Comparison of ENCODE assay signal across 15 cellular contexts in the genomic region with DNA sequence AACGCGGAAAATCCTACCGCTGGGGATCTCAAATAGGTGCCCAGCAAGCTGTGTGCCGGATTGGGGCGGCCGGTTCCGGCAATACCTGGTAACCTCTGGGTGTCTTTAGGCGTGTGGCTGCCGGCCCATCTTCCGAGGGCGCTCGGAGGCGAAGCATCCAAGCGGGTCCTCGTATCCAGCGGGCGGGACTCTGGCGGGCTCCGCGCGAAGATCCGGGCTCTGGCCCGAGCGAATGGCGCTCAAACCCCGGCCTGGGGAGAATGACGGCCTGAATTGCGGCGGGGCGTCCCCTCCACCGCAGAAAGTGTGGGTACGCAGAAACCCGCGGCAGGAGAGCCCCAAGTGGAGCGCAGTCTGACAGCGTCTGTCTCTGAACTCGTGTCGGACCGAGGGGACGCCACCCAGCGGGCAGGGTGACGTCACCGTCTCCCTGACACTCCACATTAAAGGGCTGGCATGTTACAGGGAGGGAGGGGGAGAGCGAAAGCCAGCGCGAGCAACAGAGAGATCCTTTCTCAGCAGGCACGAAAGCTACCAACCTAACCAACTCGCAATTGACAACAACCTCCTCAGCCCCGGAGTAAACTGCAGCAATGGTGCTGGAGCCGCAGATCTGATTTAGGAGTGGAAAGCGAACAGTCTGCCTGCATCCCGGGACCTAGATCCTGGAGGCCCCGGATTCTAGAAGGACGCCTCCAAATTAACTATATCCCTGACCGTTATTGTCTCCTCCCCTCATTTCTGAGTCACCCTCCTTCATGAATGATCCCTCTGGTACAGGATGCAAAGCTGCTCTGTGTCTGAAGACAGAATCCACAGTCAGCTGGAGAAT. TPM values are rescaled to one million over a fixed set of nuclear protein-coding genes. Genes with fewer than 3 reads are reported as not detected.
DNase-seq lines count a peak whose midpoint lies in the region; ATAC-seq and TF ChIP-seq lines count a peak whose summit lies in the region.
"Had no signal": no experiment of that assay in that cellular context is flagged by ENCODE, and none has a peak within 500 bp of the region (broad histone marks: within the 10 kb centered on the region; RNA-seq: fewer than 3 reads in every experiment).

A gene with protein sequence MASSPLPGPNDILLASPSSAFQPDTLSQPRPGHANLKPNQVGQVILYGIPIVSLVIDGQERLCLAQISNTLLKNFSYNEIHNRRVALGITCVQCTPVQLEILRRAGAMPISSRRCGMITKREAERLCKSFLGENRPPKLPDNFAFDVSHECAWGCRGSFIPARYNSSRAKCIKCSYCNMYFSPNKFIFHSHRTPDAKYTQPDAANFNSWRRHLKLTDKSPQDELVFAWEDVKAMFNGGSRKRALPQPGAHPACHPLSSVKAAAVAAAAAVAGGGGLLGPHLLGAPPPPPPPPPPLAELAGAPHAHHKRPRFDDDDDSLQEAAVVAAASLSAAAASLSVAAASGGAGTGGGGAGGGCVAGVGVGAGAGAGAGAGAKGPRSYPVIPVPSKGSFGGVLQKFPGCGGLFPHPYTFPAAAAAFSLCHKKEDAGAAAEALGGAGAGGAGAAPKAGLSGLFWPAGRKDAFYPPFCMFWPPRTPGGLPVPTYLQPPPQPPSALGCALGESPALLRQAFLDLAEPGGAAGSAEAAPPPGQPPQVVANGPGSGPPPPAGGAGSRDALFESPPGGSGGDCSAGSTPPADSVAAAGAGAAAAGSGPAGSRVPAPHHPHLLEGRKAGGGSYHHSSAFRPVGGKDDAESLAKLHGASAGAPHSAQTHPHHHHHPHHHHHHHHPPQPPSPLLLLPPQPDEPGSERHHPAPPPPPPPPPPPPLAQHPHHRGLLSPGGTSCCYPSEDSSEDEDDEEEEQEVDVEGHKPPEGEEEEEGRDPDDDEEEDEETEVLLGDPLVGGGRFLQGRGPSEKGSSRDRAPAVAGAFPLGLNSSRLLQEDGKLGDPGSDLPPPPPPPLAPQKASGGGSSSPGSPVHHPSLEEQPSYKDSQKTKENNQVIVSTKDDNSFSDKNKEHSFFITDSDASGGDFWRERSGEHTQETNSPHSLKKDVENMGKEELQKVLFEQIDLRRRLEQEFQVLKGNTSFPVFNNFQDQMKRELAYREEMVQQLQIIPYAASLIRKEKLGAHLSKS (minus strand): TSS at position 372 of the 832 bp plus-strand sequence. CDS start 2,477 bp downstream, outside the sequence.

- H3K9me3 Mint-ChIP-seq in activated naive CD8-positive, alpha-beta T cell treated with anti-CD3 and anti-CD28 coated beads, Interleukin-2, amount 50 U/mL, for 24 hours, result peaks cover 3% of the 10 kb centered on the region
- H3K9me3 Mint-ChIP-seq in nephron progenitor cell, result peaks cover 7% of the 10 kb centered on the region
- H3K9me3 Mint-ChIP-seq in activated T-helper 17 cell treated with anti-CD3 and anti-CD28 coated beads, Interleukin-2, amount 50 U/mL, for 72 hours, result peaks cover 4% of the 10 kb centered on the region

- H3K4me1 Mint-ChIP-seq in activated naive CD8-positive, alpha-beta T cell treated with anti-CD3 and anti-CD28 coated beads, Interleukin-2, amount 50 U/mL, for 24 hours, result peaks cover 6% of the 10 kb centered on the region
- no peaks in the 10 kb centered on the region for H3K4me1 Mint-ChIP-seq in nephron progenitor cell
- no peaks in the 10 kb centered on the region for H3K4me1 Mint-ChIP-seq in activated T-helper 17 cell treated with anti-CD3 and anti-CD28 coated beads, Interleukin-2, amount 50 U/mL, for 72 hours

- ATAC-seq in activated naive CD8-positive, alpha-beta T cell treated with anti-CD3 and anti-CD28 coated beads, Interleukin-2, amount 50 U/mL, for 24 hours, result peak; percentile 33
- ATAC-seq in HG03095 (IDR thresholded peaks at IDR 0.05; ENCODE audit: unreplicated experiment), result no peak
- ATAC-seq in activated T-helper 17 cell treated with anti-CD3 and anti-CD28 coated beads, Interleukin-2, amount 50 U/mL, for 72 hours (replicated peaks), result no peak
- ATAC-seq: lower lobe of right lung had no signal

- H3K27me3 Mint-ChIP-seq in activated naive CD8-positive, alpha-beta T cell treated with anti-CD3 and anti-CD28 coated beads, Interleukin-2, amount 50 U/mL, for 24 hours, result peaks cover 75% of the 10 kb centered on the region
- H3K27me3 Mint-ChIP-seq in nephron progenitor cell (ENCODE audit: low read depth, poor library complexity), result peaks cover 91% of the 10 kb centered on the region
- peaks cover 65% of the 10 kb centered on the region for H3K27me3 Mint-ChIP-seq in activated T-helper 17 cell treated with anti-CD3 and anti-CD28 coated beads, Interleukin-2, amount 50 U/mL, for 72 hours

- peak; percentile 30 for DNase-seq in NCI-H1105 treated with DMSO at 0.1 percent for 48 hours (lab: John Stamatoyannopoulos, UW)
- no peak for DNase-seq in NCI-H1105 (lab: John Stamatoyannopoulos, UW)
- peak; percentile 62 for DNase-seq in D341Med (ENCODE audit: low spot score)
- DNase-seq in activated naive CD8-positive, alpha-beta T cell treated with anti-CD3 and anti-CD28 coated beads, Interleukin-2, amount 50 U/mL, for 24 hours, result peak; percentile 28
- peak; percentile 45 for DNase-seq in nephron progenitor cell
- no peak for DNase-seq in NCI-H1417 treated with DMSO at 0.1 percent for 48 hours (lab: John Stamatoyannopoulos, UW)
- DNase-seq: effector CD4-positive, alpha-beta T cell; Kasumi-1; lower lobe of right lung; NCI-H526 treated with DMSO at 0.1 percent for 48 hours; testis had no signal

- H3K36me3 Mint-ChIP-seq in activated naive CD8-positive, alpha-beta T cell treated with anti-CD3 and anti-CD28 coated beads, Interleukin-2, amount 50 U/mL, for 24 hours (ENCODE audit: low read depth), result peaks cover 5% of the 10 kb centered on the region
- H3K36me3 Mint-ChIP-seq in nephron progenitor cell (ENCODE audit: low read depth), result no peaks in the 10 kb centered on the region
- H3K36me3 Mint-ChIP-seq in activated T-helper 17 cell treated with anti-CD3 and anti-CD28 coated beads, Interleukin-2, amount 50 U/mL, for 72 hours (ENCODE audit: low read depth), result peaks cover 6% of the 10 kb centered on the region

- no peak within 1 kb of the TSS for H3K27ac Mint-ChIP-seq in activated naive CD8-positive, alpha-beta T cell treated with anti-CD3 and anti-CD28 coated beads, Interleukin-2, amount 50 U/mL, for 24 hours
- no peak within 1 kb of the TSS for H3K27ac Mint-ChIP-seq in nephron progenitor cell
- no peak within 1 kb of the TSS for H3K27ac Mint-ChIP-seq in activated T-helper 17 cell treated with anti-CD3 and anti-CD28 coated beads, Interleukin-2, amount 50 U/mL, for 72 hours

- no peak within 1 kb of the TSS for H3K4me3 Mint-ChIP-seq in activated naive CD8-positive, alpha-beta T cell treated with anti-CD3 and anti-CD28 coated beads, Interleukin-2, amount 50 U/mL, for 24 hours
- peak within 1 kb of the TSS; percentile 65 for H3K4me3 Mint-ChIP-seq in nephron progenitor cell
- no peak within 1 kb of the TSS for H3K4me3 Mint-ChIP-seq in activated T-helper 17 cell treated with anti-CD3 and anti-CD28 coated beads, Interleukin-2, amount 50 U/mL, for 72 hours

- TF ChIP-seq CTCF in nephron progenitor cell (IDR thresholded peaks at IDR 0.05), result no peak

RNA-seq across cellular contexts. Expression of the gene that starts here (rescaled TPM):
- total RNA-seq in activated T-helper 17 cell treated with anti-CD3 and anti-CD28 coated beads, Interleukin-2, amount 50 U/mL, for 72 hours, result not detected
- total RNA-seq: A673, lower lobe of right lung, SJSA1 had no signal

Comparison
In these comparisons a context has a peak if more than half of its experiments do, and no peak if none do; other contexts are left out.
1. DNase-seq: peak in NCI-H1105 treated with DMSO at 0.1 percent for 48 hours (single experiment), D341Med (single experiment), activated naive CD8-positive, alpha-beta T cell treated with anti-CD3 and anti-CD28 coated beads, Interleukin-2, amount 50 U/mL, for 24 hours (single experiment) and nephron progenitor cell (single experiment); none in NCI-H1105 (single experiment) and NCI-H1417 treated with DMSO at 0.1 percent for 48 hours (single experiment).